Comparison of ENCODE assay signal across 36 cellular contexts in the genomic region with DNA sequence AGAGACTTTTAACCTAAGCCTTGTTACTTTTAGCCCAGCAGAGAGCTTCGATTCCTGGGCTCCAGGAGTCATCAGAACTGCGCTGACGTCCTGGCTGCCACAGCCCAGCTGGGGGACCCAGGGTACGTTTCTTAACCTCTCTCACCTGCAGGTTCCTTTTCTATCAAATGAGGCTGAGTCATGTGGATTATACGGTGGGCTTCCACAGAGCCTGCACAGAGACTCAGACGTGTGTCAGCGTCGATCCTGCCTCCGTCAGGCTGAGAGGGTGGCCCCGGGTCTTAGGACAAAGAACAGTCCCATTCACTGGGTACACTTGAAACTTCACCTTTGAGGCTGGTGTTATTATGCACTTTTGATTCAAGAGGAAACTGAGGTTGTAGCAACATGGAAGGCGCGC.
"Had no signal": no experiment of that assay in that cellular context is flagged by ENCODE, and none has a peak within 500 bp of the region (broad histone marks: within the 10 kb centered on the region; RNA-seq: fewer than 3 reads in every experiment).

No MANE protein-coding gene starts in this region.

- H3K27me3 ChIP-seq: cardiac muscle cell, esophagus muscularis mucosa, foreskin keratinocyte, gastrocnemius medialis had no signal

- H3K4me3 Mint-ChIP-seq: activated CD4-positive, alpha-beta memory T cell treated with anti-CD3 and anti-CD28 coated beads for 36 hours; activated CD4-positive, alpha-beta T cell treated with anti-CD3 and anti-CD28 coated beads for 36 hours; activated CD4-positive, alpha-beta T cell treated with anti-CD3 and anti-CD28 coated beads, Interleukin-2, amount 10 ng/mL, durations not matched to agents 24 days and 14 days; activated CD8-positive, alpha-beta memory T cell treated with anti-CD3 and anti-CD28 coated beads, Interleukin-2, amount 10 ng/mL, durations not matched to agents 7 days and 5 days; activated CD8-positive, alpha-beta T cell treated with anti-CD3 and anti-CD28 coated beads, Interleukin-2, amount 10 ng/mL, durations not matched to agents 7 days and 5 days; activated naive CD4-positive, alpha-beta T cell treated with anti-CD3 and anti-CD28 coated beads for 36 hours; activated naive CD4-positive, alpha-beta T cell treated with anti-CD3 and anti-CD28 coated beads, Interleukin-2, amount 50 U/mL, for 24 hours; activated naive CD8-positive, alpha-beta T cell treated with anti-CD3 and anti-CD28 coated beads for 36 hours; activated naive CD8-positive, alpha-beta T cell treated with anti-CD3 and anti-CD28 coated beads, Interleukin-2, amount 50 U/mL, for 24 hours; activated T-helper 1 cell treated with anti-CD3 and anti-CD28 coated beads, Interleukin-12 subunit alpha, Interleukin-12 subunit beta, Interleukin-2, Interleukin-4 antibody, amounts not matched to agents 30 ng/mL and 10 ng/mL and 1 ng/mL, durations not matched to agents 14 hours and 24 hours and 36 hours; effector memory CD8-positive, alpha-beta T cell had no signal

- H3K4me1 ChIP-seq: adrenal gland, breast epithelium, gastrocnemius medialis, heart left ventricle had no signal

- H3K4me3 ChIP-seq: adrenal gland, breast epithelium, cardiac muscle cell, esophagus muscularis mucosa, gastrocnemius medialis, heart left ventricle had no signal

- H3K27ac Mint-ChIP-seq: activated CD4-positive, alpha-beta memory T cell treated with anti-CD3 and anti-CD28 coated beads for 36 hours; activated CD4-positive, alpha-beta T cell treated with anti-CD3 and anti-CD28 coated beads for 36 hours; activated CD4-positive, alpha-beta T cell treated with anti-CD3 and anti-CD28 coated beads, Interleukin-2, amount 10 ng/mL, durations not matched to agents 24 days and 14 days; activated CD8-positive, alpha-beta memory T cell treated with anti-CD3 and anti-CD28 coated beads, Interleukin-2, amount 10 ng/mL, durations not matched to agents 7 days and 5 days; activated CD8-positive, alpha-beta T cell treated with anti-CD3 and anti-CD28 coated beads, Interleukin-2, amount 10 ng/mL, durations not matched to agents 7 days and 5 days; activated naive CD4-positive, alpha-beta T cell treated with anti-CD3 and anti-CD28 coated beads for 36 hours; activated naive CD4-positive, alpha-beta T cell treated with anti-CD3 and anti-CD28 coated beads, Interleukin-2, amount 50 U/mL, for 24 hours; activated naive CD8-positive, alpha-beta T cell treated with anti-CD3 and anti-CD28 coated beads for 36 hours; activated naive CD8-positive, alpha-beta T cell treated with anti-CD3 and anti-CD28 coated beads, Interleukin-2, amount 50 U/mL, for 24 hours; activated T-helper 1 cell treated with anti-CD3 and anti-CD28 coated beads, Interleukin-12 subunit alpha, Interleukin-12 subunit beta, Interleukin-2, Interleukin-4 antibody, amounts not matched to agents 30 ng/mL and 10 ng/mL and 1 ng/mL, durations not matched to agents 14 hours and 24 hours and 36 hours; activated T-helper 2 cell treated with anti-CD3 and anti-CD28 coated beads, Interferon-gamma antibody, Interleukin-2, Interleukin-4, amounts not matched to agents 10 μg/mL and 5 μg/mL and 100 μg/mL, durations not matched to agents 14 hours and 24 hours and 36 hours; effector memory CD8-positive, alpha-beta T cell had no signal

- H3K4me1 Mint-ChIP-seq: activated CD4-positive, alpha-beta T cell treated with anti-CD3 and anti-CD28 coated beads for 36 hours; activated CD4-positive, alpha-beta T cell treated with anti-CD3 and anti-CD28 coated beads, Interleukin-2, amount 10 ng/mL, durations not matched to agents 24 days and 14 days; activated CD8-positive, alpha-beta memory T cell treated with anti-CD3 and anti-CD28 coated beads, Interleukin-2, amount 10 ng/mL, durations not matched to agents 7 days and 5 days; activated naive CD4-positive, alpha-beta T cell treated with anti-CD3 and anti-CD28 coated beads, Interleukin-2, amount 50 U/mL, for 24 hours; activated naive CD8-positive, alpha-beta T cell treated with anti-CD3 and anti-CD28 coated beads for 36 hours; activated naive CD8-positive, alpha-beta T cell treated with anti-CD3 and anti-CD28 coated beads, Interleukin-2, amount 50 U/mL, for 24 hours had no signal

- H3K27me3 Mint-ChIP-seq: activated CD4-positive, alpha-beta memory T cell treated with anti-CD3 and anti-CD28 coated beads for 36 hours; activated CD4-positive, alpha-beta T cell treated with anti-CD3 and anti-CD28 coated beads, Interleukin-2, amount 10 ng/mL, durations not matched to agents 24 days and 14 days; activated CD8-positive, alpha-beta memory T cell treated with anti-CD3 and anti-CD28 coated beads, Interleukin-2, amount 10 ng/mL, durations not matched to agents 7 days and 5 days; activated naive CD4-positive, alpha-beta T cell treated with anti-CD3 and anti-CD28 coated beads, Interleukin-2, amount 50 U/mL, for 24 hours; activated naive CD8-positive, alpha-beta T cell treated with anti-CD3 and anti-CD28 coated beads for 36 hours had no signal

- H3K36me3 ChIP-seq: adrenal gland, breast epithelium, cardiac muscle cell, esophagus muscularis mucosa, gastrocnemius medialis, heart left ventricle had no signal

- H3K27ac ChIP-seq: adrenal gland, breast epithelium, cardiac muscle cell, esophagus muscularis mucosa, foreskin keratinocyte, gastrocnemius medialis, heart left ventricle had no signal

- H3K9me3 Mint-ChIP-seq: activated CD4-positive, alpha-beta T cell treated with anti-CD3 and anti-CD28 coated beads, Interleukin-2, amount 10 ng/mL, durations not matched to agents 24 days and 14 days; activated naive CD8-positive, alpha-beta T cell treated with anti-CD3 and anti-CD28 coated beads, Interleukin-2, amount 50 U/mL, for 24 hours; activated T-helper 2 cell treated with anti-CD3 and anti-CD28 coated beads, Interferon-gamma antibody, Interleukin-2, Interleukin-4, amounts not matched to agents 10 μg/mL and 5 μg/mL and 100 μg/mL, durations not matched to agents 14 hours and 24 hours and 36 hours; effector memory CD8-positive, alpha-beta T cell had no signal

- H3K9me3 ChIP-seq: adrenal gland, gastrocnemius medialis had no signal

- H3K36me3 Mint-ChIP-seq: activated CD8-positive, alpha-beta memory T cell treated with anti-CD3 and anti-CD28 coated beads, Interleukin-2, amount 10 ng/mL, durations not matched to agents 7 days and 5 days; activated naive CD4-positive, alpha-beta T cell treated with anti-CD3 and anti-CD28 coated beads, Interleukin-2, amount 50 U/mL, for 24 hours; activated naive CD8-positive, alpha-beta T cell treated with anti-CD3 and anti-CD28 coated beads for 36 hours; brain had no signal

- FAIRE-seq: colon had no signal

- DNase-seq: activated CD4-positive, alpha-beta memory T cell treated with anti-CD3 and anti-CD28 coated beads for 36 hours; activated CD4-positive, alpha-beta T cell treated with anti-CD3 and anti-CD28 coated beads for 36 hours; activated CD4-positive, alpha-beta T cell treated with anti-CD3 and anti-CD28 coated beads, Interleukin-2, amount 10 ng/mL, durations not matched to agents 24 days and 14 days; activated CD4-positive, CD25-positive, alpha-beta regulatory T cell; activated CD4-positive, CD25-positive, alpha-beta regulatory T cell treated with anti-CD3 and anti-CD28 coated beads, Interleukin-2, amount 50 U/mL, for 72 hours; activated CD8-positive, alpha-beta memory T cell treated with anti-CD3 and anti-CD28 coated beads, Interleukin-2, amount 10 ng/mL, durations not matched to agents 7 days and 5 days; activated CD8-positive, alpha-beta memory T cell treated with anti-CD3 and anti-CD28 coated beads, Interleukin-2, amount 50 U/mL, for 4 hours; activated CD8-positive, alpha-beta T cell treated with anti-CD3 and anti-CD28 coated beads, Interleukin-2, amount 10 ng/mL, durations not matched to agents 7 days and 5 days; activated effector memory CD4-positive, alpha-beta T cell treated with anti-CD3 and anti-CD28 coated beads, Interleukin-2, amount 50 U/mL, for 16 hours; activated naive CD4-positive, alpha-beta T cell treated with anti-CD3 and anti-CD28 coated beads for 36 hours; activated naive CD8-positive, alpha-beta T cell treated with anti-CD3 and anti-CD28 coated beads for 36 hours; activated naive CD8-positive, alpha-beta T cell treated with anti-CD3 and anti-CD28 coated beads, Interleukin-2, amount 50 U/mL, for 24 hours; activated T-cell treated with anti-CD3 and anti-CD28 coated beads, Interleukin-2, amount 50 U/mL, for 1 hour; activated T-cell treated with anti-CD3 and anti-CD28 coated beads, Interleukin-2, amount 50 U/mL, for 48 hours; adrenal gland; amygdala; aorta; central memory CD4-positive, alpha-beta T cell; cortex of kidney; dermis blood vessel endothelial cell; effector CD4-positive, alpha-beta T cell; effector memory CD8-positive, alpha-beta T cell; erythroblast; gastrocnemius medialis; glutamatergic neuron; heart left ventricle; T-helper 2 cell had no signal

- ATAC-seq: activated CD4-positive, alpha-beta T cell treated with anti-CD3 and anti-CD28 coated beads for 36 hours; activated CD8-positive, alpha-beta memory T cell treated with anti-CD3 and anti-CD28 coated beads, Interleukin-2, amount 10 ng/mL, durations not matched to agents 7 days and 5 days; activated CD8-positive, alpha-beta T cell treated with anti-CD3 and anti-CD28 coated beads, Interleukin-2, amount 10 ng/mL, durations not matched to agents 7 days and 5 days; activated naive CD8-positive, alpha-beta T cell treated with anti-CD3 and anti-CD28 coated beads, Interleukin-2, amount 50 U/mL, for 24 hours; effector memory CD8-positive, alpha-beta T cell; gastrocnemius medialis; heart left ventricle had no signal
